8 cellular contexts compared by ENCODE assay signal in the genomic region with DNA sequence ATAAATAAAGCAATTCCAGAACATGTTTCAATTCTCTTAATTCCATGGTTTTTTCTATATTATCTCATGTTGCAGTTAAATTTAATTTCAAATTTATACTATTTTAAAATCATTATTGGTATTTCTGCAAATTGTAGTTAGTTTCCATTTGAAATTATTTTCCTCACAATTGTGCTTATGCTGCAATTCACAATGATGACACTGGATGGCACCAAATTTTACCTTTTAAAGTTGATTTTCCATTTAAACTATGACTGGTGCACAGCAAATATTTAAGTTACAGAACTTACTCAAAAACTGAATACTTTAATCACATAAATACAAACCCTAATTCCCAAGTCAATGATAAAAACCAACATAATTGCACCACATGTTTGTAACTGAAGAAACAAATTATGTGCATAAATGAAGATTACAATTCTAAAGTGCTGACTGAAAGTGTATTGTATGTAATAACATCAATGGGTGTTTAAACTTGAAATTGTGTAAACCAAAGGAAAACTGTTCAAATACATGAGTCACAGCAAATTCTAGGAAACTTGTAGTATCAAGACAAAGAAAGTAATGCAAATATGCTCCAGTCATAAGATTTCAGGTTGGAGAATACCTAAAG.
DNase-seq lines count a peak whose midpoint lies in the region; TF ChIP-seq lines count a peak whose summit lies in the region.

No MANE protein-coding gene starts in this region.

- H3K9me3 Mint-ChIP-seq in glutamatergic neuron (ENCODE audit: unreplicated experiment): no peaks in the 10 kb centered on the region

- no peaks in the 10 kb centered on the region for H3K27me3 Mint-ChIP-seq in glutamatergic neuron (ENCODE audit: unreplicated experiment)

- no peak for TF ChIP-seq POLR2A in vagina (IDR thresholded peaks at IDR 0.05)

- intact Hi-C loops in vagina (cut with DNase I): loop anchor here (10.0 kb wide), 1 partner anchor 315 kb away; no protein-coding TSS in a partner anchor

- H3K36me3 ChIP-seq in vagina: no peaks in the 10 kb centered on the region

- TF ChIP-seq CTCF in HFF-Myc (IDR thresholded peaks at IDR 0.05; ENCODE audit: low read depth, low read length, missing control alignments): peak; percentile 34
- TF ChIP-seq CTCF in glutamatergic neuron (IDR thresholded peaks at IDR 0.05; ENCODE audit: partially characterized antibody, unreplicated experiment): peak; percentile 81
- TF ChIP-seq CTCF in vagina (IDR thresholded peaks at IDR 0.05): peak; percentile 12 to 59 (median 39)

- no peak overlapping the region for H3K27ac Mint-ChIP-seq in glutamatergic neuron (ENCODE audit: unreplicated experiment)

- no peaks in the 10 kb centered on the region for H3K4me1 ChIP-seq in vagina

- no peaks in the 10 kb centered on the region for H3K27me3 ChIP-seq in vagina

- no peak overlapping the region for H3K4me3 Mint-ChIP-seq in glutamatergic neuron (ENCODE audit: unreplicated experiment)

- no peaks in the 10 kb centered on the region for H3K36me3 Mint-ChIP-seq in glutamatergic neuron (ENCODE audit: unreplicated experiment)

- DNase-seq in DMS53 treated with DMSO at 0.1 percent for 48 hours (lab: John Stamatoyannopoulos, UW; ENCODE audit: unreplicated experiment): peak; percentile 17
- no peak for DNase-seq in HFF-Myc (ENCODE audit: extremely low read depth, low read depth)
- DNase-seq in SK-N-DZ (ENCODE audit: low spot score): peak; percentile 8
- no peak for DNase-seq in glutamatergic neuron
- DNase-seq in vagina (ENCODE audit: extremely low spot score in 2 of 2): no peak
- no peak for DNase-seq in germinal center (ENCODE audit: low spot score)
- no peak for DNase-seq in stimulated activated CD4-positive, alpha-beta T cell treated with anti-CD3 and anti-CD28 coated beads, Interleukin-4, amount 100 ng/mL, for 4 hours
- DNase-seq in activated gamma-delta T cell treated with Interleukin-2 at 50 U/mL for 16 hours: no peak

- no peak overlapping the region for H3K27ac ChIP-seq in vagina

- no peaks in the 10 kb centered on the region for H3K4me1 Mint-ChIP-seq in glutamatergic neuron (ENCODE audit: low read depth, unreplicated experiment)

- H3K4me3 ChIP-seq in HFF-Myc (replicated peaks; ENCODE audit: low read depth, low read length): no peak overlapping the region
- H3K4me3 ChIP-seq in vagina: no peak overlapping the region

- no peaks in the 10 kb centered on the region for H3K9me3 ChIP-seq in vagina

Comparison
In these comparisons a context has a peak if more than half of its experiments do, and no peak if none do; other contexts are left out.
1. DNase-seq: peak in DMS53 treated with DMSO at 0.1 percent for 48 hours (single experiment) and SK-N-DZ (single experiment); none in HFF-Myc (single experiment), glutamatergic neuron (single experiment), vagina (0 of 2), germinal center (single experiment), stimulated activated CD4-positive, alpha-beta T cell treated with anti-CD3 and anti-CD28 coated beads, Interleukin-4, amount 100 ng/mL, for 4 hours (0 of 2) and activated gamma-delta T cell treated with Interleukin-2 at 50 U/mL for 16 hours (single experiment).
2. Peak in every context shown above with its lines, with median percentiles within 50 percentile points of each other: CTCF ChIP-seq.